Comparison of ENCODE assay signal across 12 cellular contexts in genomic region chr4:156195914-156196313, GRCh38.
DNase-seq lines count a peak whose midpoint lies in the region; ATAC-seq and TF ChIP-seq lines count a peak whose summit lies in the region.
"Had no signal": no experiment of that assay in that cellular context is flagged by ENCODE, and none has a peak within 500 bp of the region (broad histone marks: within the 10 kb centered on the region; RNA-seq: fewer than 3 reads in every experiment).

No MANE protein-coding gene starts in this region.

- H3K27ac ChIP-seq in heart left ventricle: no peak overlapping the region
- H3K27ac ChIP-seq: RWPE1, sigmoid colon had no signal

- H3K27me3 Mint-ChIP-seq in activated CD4-positive, alpha-beta T cell treated with anti-CD3 and anti-CD28 coated beads, Interleukin-2, amount 10 ng/mL, durations not matched to agents 24 days and 14 days: no peaks in the 10 kb centered on the region

- no peaks in the 10 kb centered on the region for H3K4me1 Mint-ChIP-seq in activated CD4-positive, alpha-beta T cell treated with anti-CD3 and anti-CD28 coated beads, Interleukin-2, amount 10 ng/mL, durations not matched to agents 24 days and 14 days
- H3K4me1 Mint-ChIP-seq: activated naive CD8-positive, alpha-beta T cell treated with anti-CD3 and anti-CD28 coated beads for 36 hours had no signal

- peak; percentile 70 for DNase-seq in GM12865 (ENCODE audit: low read depth)
- DNase-seq in activated CD4-positive, alpha-beta T cell treated with anti-CD3 and anti-CD28 coated beads, Interleukin-2, amount 10 ng/mL, durations not matched to agents 24 days and 14 days: no peak
- DNase-seq in heart left ventricle: no peak
- DNase-seq in stimulated activated CD4-positive, alpha-beta T cell treated with anti-CD3 and anti-CD28 coated beads, Interleukin-15, amount 100 ng/mL, for 24 hours: no peak
- DNase-seq: activated naive CD8-positive, alpha-beta T cell treated with anti-CD3 and anti-CD28 coated beads for 36 hours; effector CD8-positive, alpha-beta T cell; sigmoid colon had no signal

- H3K4me3 ChIP-seq in GM12865 (ENCODE audit: low read depth, low read length) (no peak overlapping the region), heart left ventricle (no peak overlapping the region)
- H3K4me3 ChIP-seq: sigmoid colon had no signal

- no peaks in the 10 kb centered on the region for H3K4me1 ChIP-seq in heart left ventricle

- TF ChIP-seq CTCF in GM12865 (IDR thresholded peaks at IDR 0.05; ENCODE audit: insufficient read depth, low read depth, low read length, missing control alignments): no peak
- no peak for TF ChIP-seq CTCF in heart left ventricle (IDR thresholded peaks at IDR 0.05)

- H3K36me3 Mint-ChIP-seq in activated CD4-positive, alpha-beta T cell treated with anti-CD3 and anti-CD28 coated beads, Interleukin-2, amount 10 ng/mL, durations not matched to agents 24 days and 14 days (ENCODE audit: low read depth): no peaks in the 10 kb centered on the region
- H3K36me3 Mint-ChIP-seq: activated naive CD8-positive, alpha-beta T cell treated with anti-CD3 and anti-CD28 coated beads for 36 hours had no signal

- no peak overlapping the region for H3K4me3 Mint-ChIP-seq in activated CD4-positive, alpha-beta T cell treated with anti-CD3 and anti-CD28 coated beads, Interleukin-2, amount 10 ng/mL, durations not matched to agents 24 days and 14 days
- H3K4me3 Mint-ChIP-seq: activated naive CD8-positive, alpha-beta T cell treated with anti-CD3 and anti-CD28 coated beads for 36 hours had no signal

- intact Hi-C loops in activated CD4-positive, alpha-beta T cell treated with anti-CD3 and anti-CD28 coated beads, Interleukin-2, amount 10 ng/mL, durations not matched to agents 24 days and 14 days (cut with micrococcal nuclease): no loop called here
- intact Hi-C loops in heart left ventricle (cut with DNase I): no loop called here

- H3K27ac Mint-ChIP-seq in activated CD4-positive, alpha-beta T cell treated with anti-CD3 and anti-CD28 coated beads, Interleukin-2, amount 10 ng/mL, durations not matched to agents 24 days and 14 days: no peak overlapping the region
- H3K27ac Mint-ChIP-seq: activated naive CD8-positive, alpha-beta T cell treated with anti-CD3 and anti-CD28 coated beads for 36 hours had no signal

- no peak for TF ChIP-seq POLR2A in heart left ventricle (IDR thresholded peaks at IDR 0.05)

- no peaks in the 10 kb centered on the region for H3K27me3 ChIP-seq in heart left ventricle
- H3K27me3 ChIP-seq: sigmoid colon had no signal

- no peaks in the 10 kb centered on the region for H3K36me3 ChIP-seq in heart left ventricle
- H3K36me3 ChIP-seq: sigmoid colon had no signal

- H3K9me3 Mint-ChIP-seq in activated CD4-positive, alpha-beta T cell treated with anti-CD3 and anti-CD28 coated beads, Interleukin-2, amount 10 ng/mL, durations not matched to agents 24 days and 14 days: no peaks in the 10 kb centered on the region
- H3K9me3 Mint-ChIP-seq: activated naive CD8-positive, alpha-beta T cell treated with anti-CD3 and anti-CD28 coated beads for 36 hours had no signal

- no peaks in the 10 kb centered on the region for H3K9me3 ChIP-seq in heart left ventricle
- H3K9me3 ChIP-seq: sigmoid colon had no signal

- ATAC-seq in GM19372 (IDR thresholded peaks at IDR 0.05; ENCODE audit: low read depth, unreplicated experiment) (peak; percentile 67), HG02798 (IDR thresholded peaks at IDR 0.05; ENCODE audit: poor library complexity, unreplicated experiment) (peak; percentile 88), HG03469 (IDR thresholded peaks at IDR 0.05; ENCODE audit: unreplicated experiment) (peak; percentile 95), esophagus mucosa (no peak), heart left ventricle (no peak)

Comparison
In these comparisons a context has a peak if more than half of its experiments do, and no peak if none do; other contexts are left out.
1. ATAC-seq: peak in GM19372 (single experiment), HG02798 (single experiment) and HG03469 (single experiment); none in esophagus mucosa (single experiment) and heart left ventricle (0 of 4).